14 cellular contexts compared by ENCODE assay signal in genomic region chr6:30447237-30447636, GRCh38. TPM values are rescaled to one million over a fixed set of nuclear protein-coding genes. Genes with fewer than 3 reads are reported as not detected.
DNase-seq lines count a peak whose midpoint lies in the region; TF ChIP-seq lines count a peak whose summit lies in the region.
"Had no signal": no experiment of that assay in that cellular context is flagged by ENCODE, and none has a peak within 500 bp of the region (broad histone marks: within the 10 kb centered on the region; RNA-seq: fewer than 3 reads in every experiment).

No MANE protein-coding gene starts in this region.

- H3K36me3 ChIP-seq in BJ (ENCODE audit: control insufficient read depth, insufficient read depth, low read length): no peaks in the 10 kb centered on the region
- no peaks in the 10 kb centered on the region for H3K36me3 ChIP-seq in brain microvascular endothelial cell (replicated peaks)

- CTCF ChIA-PET in BJ (lab: Yijun Ruan, JAX): interaction anchor here (1.4 kb wide), 1 partner anchor 19 kb away, joined by 3 read pairs; no protein-coding TSS in a partner anchor

- H3K27me3 ChIP-seq in BJ (ENCODE audit: control insufficient read depth, insufficient read depth, low read length): peaks cover 52% of the 10 kb centered on the region
- H3K27me3 ChIP-seq in brain microvascular endothelial cell (replicated peaks): peaks cover 63% of the 10 kb centered on the region

- DNase-seq in BJ (ENCODE audit: low read depth): no peak
- DNase-seq in HT-29 (ENCODE audit: low spot score): peak; percentile 44
- peak; percentile 7 for DNase-seq in brain microvascular endothelial cell
- peak; percentile 9 for DNase-seq in kidney tubule cell (ENCODE audit: low spot score)
- no peak for DNase-seq in NOMO-1 treated with dmso at 0.1 percent for 144 hours (lab: John Stamatoyannopoulos, UW; ENCODE audit: unreplicated experiment)
- no peak for DNase-seq in DMS79 treated with DMSO at 0.1 percent for 48 hours (lab: John Stamatoyannopoulos, UW)
- no peak for DNase-seq in NOMO-1 (lab: John Stamatoyannopoulos, UW; ENCODE audit: unreplicated experiment in 2 of 2)
- no peak for DNase-seq in MV-4-11 (lab: John Stamatoyannopoulos, UW)
- DNase-seq: activated CD4-positive, alpha-beta T cell treated with anti-CD3 and anti-CD28 coated beads for 48 hours; activated naive CD4-positive, alpha-beta T cell treated with anti-CD3 and anti-CD28 coated beads, Interleukin-2, amount 50 U/mL, for 16 hours; left ventricle myocardium superior; NCI-H2029; right cardiac atrium; SIG-M5 had no signal

- TF ChIP-seq CTCF in BJ (IDR thresholded peaks at IDR 0.05; ENCODE audit: insufficient read depth, low read depth, low read length): peak; percentile 42
- TF ChIP-seq CTCF in brain microvascular endothelial cell (IDR thresholded peaks at IDR 0.05; ENCODE audit: low read depth, low read length, missing control alignments): peak; percentile 63

- H3K4me3 ChIP-seq in BJ (ENCODE audit: low read depth, low read length): no peak overlapping the region
- H3K4me3 ChIP-seq in brain microvascular endothelial cell (ENCODE audit: low read depth, low read length): no peak overlapping the region

- in situ Hi-C loops in brain microvascular endothelial cell (cut with HindIII; ENCODE audit: low pct_ligation_motif_present, low sequenced_read_pairs): no loop called here

- POLR2A ChIA-PET in BJ (lab: Charles Lee): no interaction called here

- H3K27ac ChIP-seq in brain microvascular endothelial cell: no peak overlapping the region

RNA-seq across cellular contexts. Expression of gene HLA-E, which starts 42.1 kb away (rescaled TPM):
- 211 and 293 TPM in 2 replicates for polyA plus RNA-seq in BJ (2011; rRNA removed)
- polyA minus RNA-seq in BJ (2011; rRNA and poly(A)+ RNA removed): 102 and 142 TPM in 2 replicates
- 99.5 and 117 TPM in 2 replicates for total RNA-seq in HT-29 (2014; rRNA removed; shearing (Covaris generic))

Comparison
In these comparisons a context has a peak if more than half of its experiments do, and no peak if none do; other contexts are left out.
1. DNase-seq: peak in HT-29 (single experiment), brain microvascular endothelial cell (single experiment) and kidney tubule cell (single experiment); none in BJ (single experiment), NOMO-1 treated with dmso at 0.1 percent for 144 hours (single experiment), DMS79 treated with DMSO at 0.1 percent for 48 hours (single experiment), NOMO-1 (0 of 2) and MV-4-11 (single experiment).